15 cellular contexts compared by ENCODE assay signal in the genomic region with DNA sequence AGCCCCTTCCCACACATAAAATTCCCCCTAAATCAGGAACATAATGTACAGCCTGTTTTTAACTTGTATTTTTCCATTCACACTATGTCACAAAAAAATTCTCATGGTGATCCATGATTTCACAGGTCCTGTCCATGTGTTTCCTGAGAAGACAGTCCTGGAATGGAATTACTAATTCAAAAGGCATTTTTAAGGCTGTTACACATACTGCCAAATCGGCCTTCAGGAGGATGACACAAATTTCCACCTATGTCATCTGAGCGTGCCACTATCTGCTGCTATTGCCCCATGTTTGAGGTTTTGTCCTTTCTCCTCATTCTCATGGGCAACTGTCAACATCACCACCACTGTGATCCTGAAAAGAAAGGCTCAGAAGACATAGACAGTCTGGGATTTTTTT.
DNase-seq lines count a peak whose midpoint lies in the region; ATAC-seq and TF ChIP-seq lines count a peak whose summit lies in the region.
"Had no signal": no experiment of that assay in that cellular context is flagged by ENCODE, and none has a peak within 500 bp of the region (broad histone marks: within the 10 kb centered on the region; RNA-seq: fewer than 3 reads in every experiment).

No MANE protein-coding gene starts in this region.

- H3K4me1 Mint-ChIP-seq in chondrocyte (ENCODE audit: low read depth) (peaks cover 43% of the 10 kb centered on the region), mesothelial cell of epicardium (no peaks in the 10 kb centered on the region)

- H3K9me3 Mint-ChIP-seq in chondrocyte (ENCODE audit: low read depth) (no peaks in the 10 kb centered on the region), mesothelial cell of epicardium (no peaks in the 10 kb centered on the region)
- H3K9me3 Mint-ChIP-seq: CD4-positive, CD25-positive, alpha-beta regulatory T cell; stimulated activated naive CD8-positive, alpha-beta T cell treated with anti-CD3 and anti-CD28 coated beads, Interleukin-15, Interleukin-2, amounts not matched to agents 100 ng/mL and 50 ng/mL, for 24 hours had no signal

- H3K36me3 ChIP-seq in MG63 (no peaks in the 10 kb centered on the region), body of pancreas (replicated peaks in 1 of 2; ENCODE audit: insufficient read depth in 1 of 2, low read depth in 2 of 2) (no peaks in the 10 kb centered on the region)
- H3K36me3 ChIP-seq: esophagus muscularis mucosa had no signal

- H3K4me1 ChIP-seq in body of pancreas, result no peaks in the 10 kb centered on the region
- H3K4me1 ChIP-seq: esophagus muscularis mucosa had no signal

- intact Hi-C loops in body of pancreas (cut with DNase I), result no loop called here

- H3K36me3 Mint-ChIP-seq in chondrocyte (ENCODE audit: low read depth), result no peaks in the 10 kb centered on the region
- no peaks in the 10 kb centered on the region for H3K36me3 Mint-ChIP-seq in mesothelial cell of epicardium
- H3K36me3 Mint-ChIP-seq: CD4-positive, CD25-positive, alpha-beta regulatory T cell had no signal

- TF ChIP-seq POLR2A in body of pancreas (IDR thresholded peaks at IDR 0.05), result no peak

- no peak overlapping the region for H3K27ac ChIP-seq in body of pancreas
- H3K27ac ChIP-seq: esophagus muscularis mucosa had no signal

- H3K4me3 Mint-ChIP-seq in chondrocyte (ENCODE audit: unreplicated experiment), result no peak overlapping the region
- H3K4me3 Mint-ChIP-seq in mesothelial cell of epicardium, result no peak overlapping the region
- H3K4me3 Mint-ChIP-seq: CD4-positive, CD25-positive, alpha-beta regulatory T cell; stimulated activated naive CD8-positive, alpha-beta T cell treated with anti-CD3 and anti-CD28 coated beads, Interleukin-15, Interleukin-2, amounts not matched to agents 100 ng/mL and 50 ng/mL, for 24 hours had no signal

- H3K27ac Mint-ChIP-seq in chondrocyte (ENCODE audit: unreplicated experiment) (peak overlapping the region; percentile 94), mesothelial cell of epicardium (no peak overlapping the region)
- H3K27ac Mint-ChIP-seq: CD4-positive, CD25-positive, alpha-beta regulatory T cell; stimulated activated naive CD8-positive, alpha-beta T cell treated with anti-CD3 and anti-CD28 coated beads, Interleukin-15, Interleukin-2, amounts not matched to agents 100 ng/mL and 50 ng/mL, for 24 hours had no signal

- H3K9me3 ChIP-seq in MG63 (no peaks in the 10 kb centered on the region), body of pancreas (no peaks in the 10 kb centered on the region)
- H3K9me3 ChIP-seq: esophagus muscularis mucosa had no signal

- ATAC-seq in body of pancreas, result no peak
- ATAC-seq in GM21576 (IDR thresholded peaks at IDR 0.05; ENCODE audit: unreplicated experiment), result no peak

- no peak overlapping the region for H3K4me3 ChIP-seq in AG10803 (ENCODE audit: low read length)
- no peak overlapping the region for H3K4me3 ChIP-seq in MG63
- H3K4me3 ChIP-seq in body of pancreas, result no peak overlapping the region
- H3K4me3 ChIP-seq: esophagus muscularis mucosa had no signal

- 77 to 87% methylated on average over 2 of the region's 2 CpGs for WGBS in body of pancreas, 2 donors

- H3K27me3 ChIP-seq in MG63, result no peaks in the 10 kb centered on the region
- no peaks in the 10 kb centered on the region for H3K27me3 ChIP-seq in body of pancreas

- peak; percentile 98 for DNase-seq in AG10803 (ENCODE audit: low read depth)
- peak; percentile 11 for DNase-seq in MG63
- DNase-seq in chondrocyte (ENCODE audit: low spot score), result no peak
- DNase-seq in kidney tubule cell (ENCODE audit: low spot score), result peak; percentile 86
- no peak for DNase-seq in mesothelial cell of epicardium (ENCODE audit: low spot score in 2 of 2, unreplicated experiment in 2 of 2)
- DNase-seq in body of pancreas, result no peak
- no peak for DNase-seq in NCI-H446 treated with DMSO at 0.1 percent for 48 hours (lab: John Stamatoyannopoulos, UW)
- DNase-seq: activated CD4-positive, alpha-beta T cell treated with anti-CD3 and anti-CD28 coated beads, Interleukin-2, amount 50 U/mL, for 4 hours; activated effector memory CD4-positive, alpha-beta T cell treated with Interleukin-2 at 50 U/mL for 16 hours; CD4-positive, CD25-positive, alpha-beta regulatory T cell; NCI-H1048; T1000 had no signal

- no peaks in the 10 kb centered on the region for H3K27me3 Mint-ChIP-seq in chondrocyte (ENCODE audit: low read depth)
- H3K27me3 Mint-ChIP-seq in mesothelial cell of epicardium (ENCODE audit: low read depth), result peaks cover 9% of the 10 kb centered on the region
- H3K27me3 Mint-ChIP-seq: stimulated activated naive CD8-positive, alpha-beta T cell treated with anti-CD3 and anti-CD28 coated beads, Interleukin-15, Interleukin-2, amounts not matched to agents 100 ng/mL and 50 ng/mL, for 24 hours had no signal

- no peak for TF ChIP-seq CTCF in AG10803 (conservative IDR thresholded peaks at IDR 0.05; ENCODE audit: low read length)
- no peak for TF ChIP-seq CTCF in chondrocyte (IDR thresholded peaks at IDR 0.05)
- no peak for TF ChIP-seq CTCF in mesothelial cell of epicardium (IDR thresholded peaks at IDR 0.05; ENCODE audit: unreplicated experiment)
- no peak for TF ChIP-seq CTCF in body of pancreas (IDR thresholded peaks at IDR 0.05)

Comparison
In these comparisons a context has a peak if more than half of its experiments do, and no peak if none do; other contexts are left out.
1. DNase-seq: peak in AG10803 (single experiment), MG63 (single experiment) and kidney tubule cell (single experiment); none in chondrocyte (single experiment), mesothelial cell of epicardium (0 of 2), body of pancreas (0 of 4) and NCI-H446 treated with DMSO at 0.1 percent for 48 hours (single experiment).